ENCODE assay signal across 24 cellular contexts in the genomic region with DNA sequence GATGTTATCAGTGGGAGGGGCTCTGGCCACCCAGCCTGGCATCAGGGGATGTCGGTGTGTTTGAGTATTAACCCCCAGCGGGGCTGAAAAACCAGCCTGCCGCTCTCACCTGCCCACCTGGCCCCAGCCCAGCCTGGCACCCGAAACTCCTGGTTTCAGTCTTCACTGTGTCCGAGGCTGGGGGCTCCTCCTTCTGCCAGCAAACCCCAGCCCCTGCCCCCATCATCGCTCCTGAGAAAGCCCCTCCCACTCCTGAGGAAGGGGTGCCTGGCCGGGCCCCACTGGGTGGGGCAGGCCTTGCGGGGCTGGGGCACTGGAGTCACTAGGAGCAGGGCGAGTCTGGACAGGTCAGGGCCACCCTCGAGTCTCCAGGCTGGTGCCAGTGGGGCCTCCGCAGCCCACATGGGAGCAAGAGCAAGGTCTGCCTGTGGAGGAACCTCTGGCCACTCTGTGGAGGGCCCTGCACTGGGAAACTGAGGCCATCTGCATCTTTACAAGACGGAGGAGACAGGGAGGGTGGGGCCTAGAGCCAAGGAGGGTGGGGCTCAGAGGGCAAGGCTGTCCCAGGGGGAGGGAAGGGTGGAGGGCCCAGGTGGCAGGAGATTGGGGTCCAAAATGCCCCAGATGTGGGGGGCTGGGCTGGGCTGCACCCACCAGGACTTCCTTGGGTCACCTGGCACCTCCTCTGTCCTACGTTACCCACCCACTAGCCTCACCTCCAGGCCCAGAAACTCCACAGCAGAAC. TPM values are rescaled to one million over a fixed set of nuclear protein-coding genes. Genes with fewer than 3 reads are reported as not detected.
A peak's percentile ranks its signal among the peaks of the same experiment; 100 is the strongest.
DNase-seq lines count a peak whose midpoint lies in the region; TF ChIP-seq lines count a peak whose summit lies in the region.
"Had no signal": no experiment of that assay in that cellular context is flagged by ENCODE, and none has a peak within 500 bp of the region (broad histone marks: within the 10 kb centered on the region; RNA-seq: fewer than 3 reads in every experiment).

No MANE protein-coding gene starts in this region.

- intact Hi-C loops in MCF 10A (cut with micrococcal nuclease): no loop called here
- intact Hi-C loops in breast epithelium (cut with DNase I; ENCODE audit: low total_unique reads): no loop called here
- intact Hi-C loops in colonic mucosa (cut with DNase I): no loop called here
- intact Hi-C loops in adrenal gland (cut with DNase I): no loop called here

- H3K4me1 Mint-ChIP-seq in MCF 10A (ENCODE audit: insufficient read depth, unreplicated experiment): peaks cover 14% of the 10 kb centered on the region
- H3K4me1 Mint-ChIP-seq: activated naive CD4-positive, alpha-beta T cell treated with anti-CD3 and anti-CD28 coated beads, Interleukin-2, amount 10 ng/mL, durations not matched to agents 7 days and 5 days; CD8-positive, alpha-beta memory T cell; T-cell had no signal

- no TSS peak for BruUV-seq in MCF 10A (replicated peaks; lab: Mats Ljungman, UMichigan)

- peaks cover 22% of the 10 kb centered on the region for H3K27me3 Mint-ChIP-seq in MCF 10A (ENCODE audit: insufficient read depth, unreplicated experiment)

- H3K27ac ChIP-seq in breast epithelium: no peak overlapping the region
- H3K27ac ChIP-seq in colonic mucosa: no peak overlapping the region
- peak overlapping the region; percentile 37 for H3K27ac ChIP-seq in mesodermal cell (ENCODE audit: low read depth, low read length, severe bottlenecking)
- H3K27ac ChIP-seq in adrenal gland: no peak overlapping the region
- H3K27ac ChIP-seq: 22Rv1, Peyer's patch had no signal

- no peak overlapping the region for H3K4me3 ChIP-seq in breast epithelium
- no peak overlapping the region for H3K4me3 ChIP-seq in colonic mucosa
- H3K4me3 ChIP-seq in mesodermal cell (ENCODE audit: extremely low read depth, insufficient read depth, low read length, poor library complexity, severe bottlenecking): no peak overlapping the region
- no peak overlapping the region for H3K4me3 ChIP-seq in adrenal gland
- H3K4me3 ChIP-seq: gastroesophageal sphincter, HAP-1, Peyer's patch, smooth muscle cell had no signal

- no peaks in the 10 kb centered on the region for H3K9me3 ChIP-seq in breast epithelium
- H3K9me3 ChIP-seq in colonic mucosa: no peaks in the 10 kb centered on the region
- H3K9me3 ChIP-seq in mesodermal cell (ENCODE audit: control insufficient read depth, low read length): no peaks in the 10 kb centered on the region
- H3K9me3 ChIP-seq in adrenal gland (replicated peaks in 1 of 3): no peaks in the 10 kb centered on the region
- H3K9me3 ChIP-seq: gastroesophageal sphincter, HAP-1, Peyer's patch had no signal

- no peak for TF ChIP-seq POLR2A in breast epithelium (IDR thresholded peaks at IDR 0.05)
- TF ChIP-seq POLR2A in adrenal gland (IDR thresholded peaks at IDR 0.05): no peak

- 89 to 93% methylated on average over 9 to 12 of the region's 13 CpGs for WGBS in mesodermal cell (ENCODE audit: insufficient coverage in 2 of 2), 2 experiments
- WGBS in adrenal gland, 4 donors: 56 to 82% (median 74%) methylated on average over 4 to 13 of the region's 13 CpGs; no CpG with 5 or more reads in 1 of the 4 donors

- no peaks in the 10 kb centered on the region for H3K9me3 Mint-ChIP-seq in MCF 10A (ENCODE audit: unreplicated experiment)
- H3K9me3 Mint-ChIP-seq: CD8-positive, alpha-beta memory T cell; IgD-negative memory B cell; natural killer cell; T-cell had no signal

- DNase-seq in MCF 10A (ENCODE audit: unreplicated experiment) (peak; percentile 21), breast epithelium (ENCODE audit: low spot score in 2 of 2) (no peak), colonic mucosa (peak; percentile 71), adrenal gland (no peak), GM19238 (ENCODE audit: insufficient read length, low spot score) (no peak), SHP77 treated with DMSO at 0.1 percent for 48 hours (lab: John Stamatoyannopoulos, UW) (no peak), NCI-H2029 treated with DMSO at 0.1 percent for 48 hours (lab: John Stamatoyannopoulos, UW) (no peak)
- DNase-seq: activated CD4-positive, alpha-beta T cell treated with anti-CD3 and anti-CD28 coated beads, Interleukin-2, amount 50 U/mL, for 48 hours; activated naive CD4-positive, alpha-beta T cell treated with anti-CD3 and anti-CD28 coated beads, Interleukin-2, amount 10 ng/mL, durations not matched to agents 7 days and 5 days; AML-193; CD8-positive, alpha-beta memory T cell; natural killer cell; NCI-H1092; NCI-H187; NCI-H524 treated with DMSO at 0.1 percent for 48 hours; Peyer's patch; stimulated activated CD4-positive, alpha-beta T cell treated with anti-CD3 and anti-CD28 coated beads, Interleukin-2, amount 100 ng/mL, for 24 hours; T-cell had no signal

- POLR2A ChIA-PET in MCF 10A (lab: Yijun Ruan, JAX): no interaction called here

- H3K27me3 ChIP-seq in breast epithelium: peaks cover 0 to 24% of the 10 kb centered on the region in 2 donors
- no peaks in the 10 kb centered on the region for H3K27me3 ChIP-seq in colonic mucosa
- H3K27me3 ChIP-seq in adrenal gland: no peaks in the 10 kb centered on the region
- H3K27me3 ChIP-seq: Peyer's patch had no signal

- no peak overlapping the region for H3K4me3 Mint-ChIP-seq in MCF 10A (ENCODE audit: unreplicated experiment)
- H3K4me3 Mint-ChIP-seq: activated naive CD4-positive, alpha-beta T cell treated with anti-CD3 and anti-CD28 coated beads, Interleukin-2, amount 10 ng/mL, durations not matched to agents 7 days and 5 days; CD8-positive, alpha-beta memory T cell; IgD-negative memory B cell; natural killer cell; T-cell had no signal

- no peak for TF ChIP-seq CTCF in MCF 10A (IDR thresholded peaks at IDR 0.05; ENCODE audit: unreplicated experiment)
- no peak for TF ChIP-seq CTCF in breast epithelium (IDR thresholded peaks at IDR 0.05)
- no peak for TF ChIP-seq CTCF in colonic mucosa (IDR thresholded peaks at IDR 0.05)
- TF ChIP-seq CTCF in adrenal gland (IDR thresholded peaks at IDR 0.05): no peak

- H3K9ac ChIP-seq in colonic mucosa (ENCODE audit: low read depth in 2 of 2, low read length in 2 of 2): peak overlapping the region in 1 of 2 donors; percentile 46

- H3K36me3 Mint-ChIP-seq in MCF 10A (ENCODE audit: insufficient read depth, unreplicated experiment): no peaks in the 10 kb centered on the region
- H3K36me3 Mint-ChIP-seq: activated naive CD4-positive, alpha-beta T cell treated with anti-CD3 and anti-CD28 coated beads, Interleukin-2, amount 10 ng/mL, durations not matched to agents 7 days and 5 days; CD8-positive, alpha-beta memory T cell; IgD-negative memory B cell; natural killer cell; T-cell had no signal

- H3K4me1 ChIP-seq in breast epithelium (no peaks in the 10 kb centered on the region), colonic mucosa (peaks cover under 1% of the 10 kb centered on the region), mesodermal cell (ENCODE audit: control insufficient read depth, insufficient read depth, low read length, poor library complexity, severe bottlenecking) (peaks cover 26% of the 10 kb centered on the region), adrenal gland (replicated peaks in 1 of 2) (no peaks in the 10 kb centered on the region)
- H3K4me1 ChIP-seq: HAP-1 had no signal

- CTCF ChIA-PET in MCF 10A (lab: Yijun Ruan, JAX): interaction anchor here (0.7 kb wide), 1 partner anchor 47 kb away, joined by 3 read pairs; no protein-coding TSS in a partner anchor

- H3K27ac Mint-ChIP-seq in MCF 10A (ENCODE audit: low read depth, unreplicated experiment): no peak overlapping the region
- H3K27ac Mint-ChIP-seq: activated naive CD4-positive, alpha-beta T cell treated with anti-CD3 and anti-CD28 coated beads, Interleukin-2, amount 10 ng/mL, durations not matched to agents 7 days and 5 days; CD8-positive, alpha-beta memory T cell; IgD-negative memory B cell; natural killer cell; T-cell had no signal

- no peaks in the 10 kb centered on the region for H3K36me3 ChIP-seq in breast epithelium
- no peaks in the 10 kb centered on the region for H3K36me3 ChIP-seq in colonic mucosa
- no peaks in the 10 kb centered on the region for H3K36me3 ChIP-seq in mesodermal cell (ENCODE audit: control insufficient read depth, insufficient read depth, low read length)
- no peaks in the 10 kb centered on the region for H3K36me3 ChIP-seq in adrenal gland (replicated peaks in 1 of 2)
- H3K36me3 ChIP-seq: gastroesophageal sphincter, HAP-1, Peyer's patch had no signal

RNA-seq across cellular contexts. Expression of a gene that starts 51.5 kb away (rescaled TPM):
- 37.5 and 53.4 TPM in 2 replicates for total RNA-seq in MCF 10A (2022)
- total RNA-seq in breast epithelium: 10 to 100 TPM; 12.6 to 33.8 (median 21.1) TPM
- 10 to 100 TPM; 49.3 to 99.4 TPM for total RNA-seq in colonic mucosa
- polyA plus RNA-seq in mesodermal cell (2013, experiment 1 of 2): 65.5 TPM
- 44.0 TPM for polyA plus RNA-seq in mesodermal cell (2013, experiment 2 of 2)
- 10 to 100 TPM; 18.1 to 31.5 (median 25.7) TPM for total RNA-seq in adrenal gland
- 10 to 100 TPM in 1 of 3 donors, 1 to 10 TPM in 1, under 1 TPM in 1; 0.81 to 21.2 (median 6.2) TPM for polyA plus RNA-seq in adrenal gland

Comparison
In these comparisons a context has a peak if more than half of its experiments do, and no peak if none do; other contexts are left out.
1. DNase-seq: peak in MCF 10A (single experiment) and colonic mucosa (single experiment); none in breast epithelium (0 of 2), adrenal gland (0 of 7), GM19238 (single experiment), SHP77 treated with DMSO at 0.1 percent for 48 hours (single experiment) and NCI-H2029 treated with DMSO at 0.1 percent for 48 hours (single experiment).